Comparison of ENCODE assay signal across 8 cellular contexts in the genomic region with DNA sequence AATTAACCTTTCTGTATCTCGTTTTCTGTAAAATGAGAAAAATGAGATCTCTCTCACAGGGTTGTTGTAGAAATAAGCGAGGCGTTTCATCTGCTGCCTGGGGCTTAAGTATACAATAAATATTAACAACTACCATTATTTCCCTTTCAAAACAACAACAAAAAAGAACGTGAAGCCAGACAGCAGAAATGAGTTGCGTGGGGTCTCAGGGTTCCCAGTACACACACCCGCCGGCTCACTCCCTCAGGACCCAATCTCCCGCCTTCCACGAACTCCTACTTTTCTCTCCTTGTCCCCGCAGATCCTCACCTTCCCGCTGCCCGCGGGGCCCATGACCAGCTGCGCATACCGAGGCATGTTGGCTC.
DNase-seq lines count a peak whose midpoint lies in the region; ATAC-seq and TF ChIP-seq lines count a peak whose summit lies in the region.

No MANE protein-coding gene starts in this region.

- H3K4me1 ChIP-seq in OCI-LY3 (ENCODE audit: low read length) = peaks cover 32% of the 10 kb centered on the region
- peaks cover 6% of the 10 kb centered on the region for H3K4me1 ChIP-seq in endocrine pancreas (ENCODE audit: control insufficient read depth, insufficient read depth, low read length)
- peaks cover 14% of the 10 kb centered on the region for H3K4me1 ChIP-seq in neuron (ENCODE audit: insufficient read depth, low read length)

- peak overlapping the region; percentile 92 for H3K4me2 ChIP-seq in OCI-LY3 (ENCODE audit: low read length)

- H3K4me3 ChIP-seq in OCI-LY3 (ENCODE audit: low read length) (peak overlapping the region; percentile 83), endocrine pancreas (ENCODE audit: control insufficient read depth, insufficient read depth, low read length) (peak overlapping the region; percentile 91), neuron (ENCODE audit: low read length) (peak overlapping the region; percentile 89)

- DNase-seq in DMS114 treated with DMSO at 0.1 percent for 48 hours (lab: John Stamatoyannopoulos, UW; ENCODE audit: unreplicated experiment) = no peak
- DNase-seq in NCI-H2081 treated with DMSO at 0.1 percent for 48 hours (lab: John Stamatoyannopoulos, UW) = no peak

- no peaks in the 10 kb centered on the region for H4K20me1 ChIP-seq in OCI-LY3 (ENCODE audit: insufficient read depth, low read length)

- H3K27me3 ChIP-seq in OCI-LY3 (ENCODE audit: low read depth, low read length) (no peaks in the 10 kb centered on the region), endocrine pancreas (ENCODE audit: control insufficient read depth, insufficient read depth, low read length) (no peaks in the 10 kb centered on the region), neuron (ENCODE audit: insufficient read depth, low read length) (no peaks in the 10 kb centered on the region)

- ATAC-seq in HG03045 (IDR thresholded peaks at IDR 0.05; ENCODE audit: unreplicated experiment) (no peak), HG02885 (IDR thresholded peaks at IDR 0.05; ENCODE audit: poor library complexity, unreplicated experiment) (no peak)

- H2AFZ ChIP-seq in OCI-LY3 (ENCODE audit: low read depth, low read length) (peak overlapping the region; percentile 37; the same call in 1 of the 2 replicates), neuron (ENCODE audit: low read depth, low read length) (peak overlapping the region; percentile 80)

- TF ChIP-seq CTCF in C4-2B (conservative IDR thresholded peaks at IDR 0.05) (no peak), OCI-LY3 (IDR thresholded peaks at IDR 0.05; ENCODE audit: low read depth, low read length) (no peak)

- peaks cover 18% of the 10 kb centered on the region for H3K36me3 ChIP-seq in OCI-LY3 (replicated peaks; ENCODE audit: low read depth, low read length)
- peaks cover 4% of the 10 kb centered on the region for H3K36me3 ChIP-seq in endocrine pancreas (ENCODE audit: control insufficient read depth, insufficient read depth, low read length)
- peaks cover 22% of the 10 kb centered on the region for H3K36me3 ChIP-seq in neuron (ENCODE audit: insufficient read depth, low read length)

- H3K9me3 ChIP-seq in OCI-LY3 (ENCODE audit: insufficient read depth, low read length) (no peaks in the 10 kb centered on the region), endocrine pancreas (ENCODE audit: control insufficient read depth, low read length) (no peaks in the 10 kb centered on the region), neuron (ENCODE audit: low read length) (no peaks in the 10 kb centered on the region)

- H3K27ac ChIP-seq in C4-2B (peak overlapping the region; percentile 90), OCI-LY3 (ENCODE audit: low read length) (no peak overlapping the region)

- H3K9ac ChIP-seq in OCI-LY3 (ENCODE audit: low read length) (peak overlapping the region; percentile 77), endocrine pancreas (ENCODE audit: control insufficient read depth, insufficient read depth, low read length) (peak overlapping the region; percentile 93)

- H3K79me2 ChIP-seq in OCI-LY3 (ENCODE audit: low read length) = peaks cover 49% of the 10 kb centered on the region
